In the genomic region with DNA sequence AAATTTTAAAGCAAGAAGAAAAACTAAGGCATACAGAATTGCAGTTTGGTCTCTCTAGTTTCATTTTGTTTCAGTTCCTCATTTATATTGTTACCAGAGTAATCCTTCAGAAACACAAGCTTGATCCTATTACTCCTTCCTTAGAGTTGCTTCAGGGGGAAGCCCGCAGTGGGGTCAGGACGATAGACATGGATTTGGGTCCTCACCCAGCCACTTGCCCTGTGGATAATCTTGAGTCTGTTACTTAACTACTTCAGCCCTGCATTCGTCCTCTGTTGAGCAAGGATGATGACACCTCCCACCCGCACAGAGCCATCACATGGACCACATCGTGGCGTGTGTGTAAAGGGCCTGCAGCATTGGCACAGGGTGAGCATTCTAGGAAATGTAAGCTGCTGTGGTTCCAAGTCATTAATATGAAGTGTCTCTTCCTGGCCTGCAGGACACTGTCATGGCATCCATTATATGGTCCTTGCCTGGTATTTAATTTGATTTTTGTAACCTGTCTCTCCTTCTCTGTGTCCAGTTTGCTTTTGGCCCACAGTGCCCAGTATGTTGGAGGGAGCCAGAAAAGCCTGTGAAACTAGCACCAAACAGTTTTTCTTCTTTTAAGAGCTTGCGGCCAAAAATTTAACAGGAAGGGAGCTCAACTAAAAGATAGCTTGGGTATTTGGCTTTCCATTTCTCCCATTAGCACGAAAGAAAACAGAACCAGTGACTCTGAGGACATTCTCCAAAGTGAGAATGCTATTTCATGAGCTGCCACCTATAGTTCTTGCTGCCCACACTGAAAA, we compare ENCODE assay signal across 9 cellular contexts.
DNase-seq lines count a peak whose midpoint lies in the region; ATAC-seq and TF ChIP-seq lines count a peak whose summit lies in the region.
"Had no signal": no experiment of that assay in that cellular context is flagged by ENCODE, and none has a peak within 500 bp of the region (broad histone marks: within the 10 kb centered on the region; RNA-seq: fewer than 3 reads in every experiment).

No MANE protein-coding gene starts in this region.

- DNase-seq in colonic mucosa (no peak), pons (ENCODE audit: low spot score) (peak; percentile 79), globus pallidus (ENCODE audit: low spot score) (no peak), A673 (ENCODE audit: low spot score) (no peak)

- POLR2A ChIA-PET in A673 (lab: Charles Lee; ENCODE audit: low non-redundant PET): no interaction called here

- TF ChIP-seq CTCF in colonic mucosa (IDR thresholded peaks at IDR 0.05): no peak
- TF ChIP-seq CTCF in A673 (conservative IDR thresholded peaks at IDR 0.05; ENCODE audit: low read depth, low read length): no peak

- H3K27me3 ChIP-seq in colonic mucosa (no peaks in the 10 kb centered on the region), A673 (replicated peaks; ENCODE audit: insufficient read depth, low read depth, low read length, poor library complexity) (no peaks in the 10 kb centered on the region)

- intact Hi-C loops in colonic mucosa (cut with DNase I): no loop called here
- intact Hi-C loops in A673 (cut with micrococcal nuclease; ENCODE audit: unreplicated experiment): no loop called here

- ATAC-seq in GM18519 (IDR thresholded peaks at IDR 0.05; ENCODE audit: low FRiP score, unreplicated experiment) (peak; percentile 31), HG03159 (IDR thresholded peaks at IDR 0.05; ENCODE audit: unreplicated experiment) (peak; percentile 52), HG03196 (IDR thresholded peaks at IDR 0.05; ENCODE audit: unreplicated experiment) (no peak), HG03280 (IDR thresholded peaks at IDR 0.05; ENCODE audit: unreplicated experiment) (no peak)
- ATAC-seq: activated naive CD4-positive, alpha-beta T cell treated with anti-CD3 and anti-CD28 coated beads, Interleukin-2, amount 50 U/mL, for 72 hours had no signal

- H3K4me3 ChIP-seq in colonic mucosa (no peak overlapping the region), A673 (ENCODE audit: low read depth, low read length, poor library complexity, severe bottlenecking) (no peak overlapping the region)

- H3K9ac ChIP-seq in colonic mucosa (ENCODE audit: low read depth in 2 of 2, low read length in 2 of 2): peak overlapping the region in 1 of 2 donors; percentile 38

- H3K9me3 ChIP-seq in colonic mucosa (no peaks in the 10 kb centered on the region), A673 (ENCODE audit: low read depth, low read length, poor library complexity, severe bottlenecking) (no peaks in the 10 kb centered on the region)

- H3K27ac ChIP-seq in colonic mucosa (peak overlapping the region; percentile 48), A673 (ENCODE audit: low read depth, low read length, poor library complexity, severe bottlenecking) (no peak overlapping the region)

- H3K4me1 ChIP-seq in colonic mucosa (peaks cover 29% of the 10 kb centered on the region), A673 (ENCODE audit: insufficient read depth, low read length, poor library complexity, severe bottlenecking) (no peaks in the 10 kb centered on the region)

- CTCF ChIA-PET in A673 (lab: Charles Lee): interaction anchor here (0.6 kb wide), 1 partner anchor 12 kb away, joined by 10 read pairs; no protein-coding TSS in a partner anchor

- H3K36me3 ChIP-seq in colonic mucosa: no peaks in the 10 kb centered on the region
- H3K36me3 ChIP-seq in A673 (ENCODE audit: insufficient read depth, low read length, poor library complexity, severe bottlenecking): no peaks in the 10 kb centered on the region

- BruUV-seq in A673 (replicated peaks; lab: Mats Ljungman, UMichigan): no TSS peak

Comparison
In these comparisons a context has a peak if more than half of its experiments do, and no peak if none do; other contexts are left out.
1. ATAC-seq: peak in GM18519 (single experiment) and HG03159 (single experiment); none in HG03196 (single experiment) and HG03280 (single experiment).